Comparison of ENCODE assay signal across 12 cellular contexts in the genomic region with DNA sequence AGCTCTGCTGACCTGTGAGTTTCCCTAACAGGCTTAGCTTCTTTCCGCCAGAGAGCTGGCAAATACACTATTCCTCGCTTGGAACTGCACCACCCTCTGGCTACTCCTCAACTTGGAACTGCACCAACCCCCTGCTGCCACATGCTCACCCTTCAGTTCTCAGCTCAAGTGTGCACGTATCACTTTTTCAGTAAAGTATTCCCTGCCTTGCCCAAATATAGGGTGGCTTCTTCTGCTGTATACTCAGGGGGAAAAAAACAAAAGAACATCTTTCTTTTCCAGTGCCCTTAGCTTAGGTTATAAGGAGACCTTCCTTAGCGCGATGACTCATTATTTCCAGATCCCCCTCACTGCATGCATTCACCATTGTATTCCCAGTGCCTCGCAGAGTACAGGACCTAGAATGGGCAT. TPM values are rescaled to one million over a fixed set of nuclear protein-coding genes. Genes with fewer than 3 reads are reported as not detected.
DNase-seq lines count a peak whose midpoint lies in the region; ATAC-seq, FAIRE-seq and TF ChIP-seq lines count a peak whose summit lies in the region.
"Had no signal": no experiment of that assay in that cellular context is flagged by ENCODE, and none has a peak within 500 bp of the region (broad histone marks: within the 10 kb centered on the region; RNA-seq: fewer than 3 reads in every experiment).

No MANE protein-coding gene starts in this region.

- H3K4me3 Mint-ChIP-seq in activated CD4-positive, alpha-beta memory T cell treated with anti-CD3 and anti-CD28 coated beads, Interleukin-2, amount 10 ng/mL, durations not matched to agents 7 days and 5 days: no peak overlapping the region
- H3K4me3 Mint-ChIP-seq: activated CD8-positive, alpha-beta T cell treated with anti-CD3 and anti-CD28 coated beads for 36 hours; activated naive CD4-positive, alpha-beta T cell treated with anti-CD3 and anti-CD28 coated beads, Interleukin-2, amount 50 U/mL, for 24 hours had no signal

- peaks cover 3% of the 10 kb centered on the region for H3K36me3 Mint-ChIP-seq in activated CD4-positive, alpha-beta memory T cell treated with anti-CD3 and anti-CD28 coated beads, Interleukin-2, amount 10 ng/mL, durations not matched to agents 7 days and 5 days (ENCODE audit: low read depth)
- H3K36me3 Mint-ChIP-seq: activated naive CD4-positive, alpha-beta T cell treated with anti-CD3 and anti-CD28 coated beads, Interleukin-2, amount 50 U/mL, for 24 hours had no signal

- WGBS in pancreas, 2 donors: 71% methylated on average over 6 of the region's 6 CpGs
- 51 to 68% (median 62%) methylated on average over 6 of the region's 6 CpGs for WGBS in stomach, 5 donors

- FAIRE-seq in pancreas (lab: Jason Lieb, UNC): no peak

- intact Hi-C loops in PC-3 (cut with micrococcal nuclease): no loop called here
- intact Hi-C loops in pancreas (cut with DNase I): no loop called here
- intact Hi-C loops in stomach (cut with DNase I; ENCODE audit: low total_unique reads): no loop called here

- H3K36me3 ChIP-seq in PC-3 (ENCODE audit: low read depth, low read length) (no peaks in the 10 kb centered on the region), pancreas (no peaks in the 10 kb centered on the region), stomach (no peaks in the 10 kb centered on the region)

- no peaks in the 10 kb centered on the region for H3K9me2 ChIP-seq in PC-3 (replicated peaks; ENCODE audit: low read length)

- H3K4me3 ChIP-seq in PC-3 (ENCODE audit: low read length): no peak overlapping the region
- H3K4me3 ChIP-seq in fibroblast of the aortic adventitia (ENCODE audit: low read depth, low read length): no peak overlapping the region
- no peak overlapping the region for H3K4me3 ChIP-seq in pancreas
- no peak overlapping the region for H3K4me3 ChIP-seq in stomach
- H3K4me3 ChIP-seq: mucosa of descending colon had no signal

- H3K9me3 ChIP-seq in PC-3 (ENCODE audit: low read length) (no peaks in the 10 kb centered on the region), pancreas (no peaks in the 10 kb centered on the region), stomach (no peaks in the 10 kb centered on the region)
- H3K9me3 ChIP-seq: mucosa of descending colon had no signal

- H3K79me2 ChIP-seq in PC-3 (ENCODE audit: low read length): no peaks in the 10 kb centered on the region

- CTCF ChIA-PET in PC-3 (lab: Charles Lee): no interaction called here
- CTCF ChIA-PET in activated CD4-positive, alpha-beta memory T cell treated with anti-CD3 and anti-CD28 coated beads, Interleukin-2, amount 10 ng/mL, durations not matched to agents 7 days and 5 days (lab: Charles Lee): interaction anchor here (0.9 kb wide), 1 partner anchor 99 kb away, joined by 4 read pairs; no protein-coding TSS in a partner anchor

- H3K27me3 ChIP-seq in PC-3 (ENCODE audit: low read length): peaks cover 49% of the 10 kb centered on the region
- no peaks in the 10 kb centered on the region for H3K27me3 ChIP-seq in pancreas
- peaks cover 0 to 18% (median 0%) of the 10 kb centered on the region in 3 donors for H3K27me3 ChIP-seq in stomach

- H3K27me3 Mint-ChIP-seq in activated CD4-positive, alpha-beta memory T cell treated with anti-CD3 and anti-CD28 coated beads, Interleukin-2, amount 10 ng/mL, durations not matched to agents 7 days and 5 days: peaks cover 16% of the 10 kb centered on the region

- no peaks in the 10 kb centered on the region for H4K20me1 ChIP-seq in PC-3 (ENCODE audit: low read length)

- TF ChIP-seq EP300 in stomach (IDR thresholded peaks at IDR 0.05): no peak

- no peaks in the 10 kb centered on the region for H3F3A ChIP-seq in PC-3 (ENCODE audit: low read length, unreplicated experiment)

- H2AFZ ChIP-seq in PC-3 (ENCODE audit: low read length): no peak overlapping the region

- peak; percentile 58 for DNase-seq in DMS 273 (lab: John Stamatoyannopoulos, UW; ENCODE audit: unreplicated experiment)
- peak; percentile 21 for DNase-seq in PC-3
- peak; percentile 66 for DNase-seq in fibroblast of the aortic adventitia (ENCODE audit: low read depth)
- DNase-seq in pancreas: peak in 1 of 6 donors; percentile 20
- no peak for DNase-seq in stomach
- DNase-seq in activated CD4-positive, alpha-beta memory T cell treated with anti-CD3 and anti-CD28 coated beads, Interleukin-2, amount 10 ng/mL, durations not matched to agents 7 days and 5 days: no peak
- DNase-seq in NCI-H1930 (lab: John Stamatoyannopoulos, UW): no peak
- DNase-seq: activated CD8-positive, alpha-beta T cell treated with anti-CD3 and anti-CD28 coated beads for 36 hours; mucosa of descending colon had no signal

- no peak overlapping the region for H3K27ac Mint-ChIP-seq in activated CD4-positive, alpha-beta memory T cell treated with anti-CD3 and anti-CD28 coated beads, Interleukin-2, amount 10 ng/mL, durations not matched to agents 7 days and 5 days
- H3K27ac Mint-ChIP-seq: activated CD8-positive, alpha-beta T cell treated with anti-CD3 and anti-CD28 coated beads for 36 hours; activated naive CD4-positive, alpha-beta T cell treated with anti-CD3 and anti-CD28 coated beads, Interleukin-2, amount 50 U/mL, for 24 hours had no signal

- H3K4me1 ChIP-seq in PC-3 (ENCODE audit: insufficient read depth, low read length): no peaks in the 10 kb centered on the region
- H3K4me1 ChIP-seq in pancreas: no peaks in the 10 kb centered on the region
- peaks cover 0 to 9% (median 0%) of the 10 kb centered on the region in 4 donors for H3K4me1 ChIP-seq in stomach

- ATAC-seq in PC-3 (no peak), pancreas (peak in 3 of 4 donors; percentile 44 to 77 (median 70)), HG02763 (IDR thresholded peaks at IDR 0.05; ENCODE audit: unreplicated experiment) (no peak)
- ATAC-seq: activated CD8-positive, alpha-beta T cell treated with anti-CD3 and anti-CD28 coated beads for 36 hours; mucosa of descending colon had no signal

- H3K4me1 Mint-ChIP-seq in activated CD4-positive, alpha-beta memory T cell treated with anti-CD3 and anti-CD28 coated beads, Interleukin-2, amount 10 ng/mL, durations not matched to agents 7 days and 5 days: peaks cover 4% of the 10 kb centered on the region
- H3K4me1 Mint-ChIP-seq: activated naive CD4-positive, alpha-beta T cell treated with anti-CD3 and anti-CD28 coated beads, Interleukin-2, amount 50 U/mL, for 24 hours had no signal

- no peaks in the 10 kb centered on the region for H3K9me3 Mint-ChIP-seq in activated CD4-positive, alpha-beta memory T cell treated with anti-CD3 and anti-CD28 coated beads, Interleukin-2, amount 10 ng/mL, durations not matched to agents 7 days and 5 days
- H3K9me3 Mint-ChIP-seq: activated naive CD4-positive, alpha-beta T cell treated with anti-CD3 and anti-CD28 coated beads, Interleukin-2, amount 50 U/mL, for 24 hours had no signal

- TF ChIP-seq POLR2A in stomach (IDR thresholded peaks at IDR 0.05): no peak

- no peak for TF ChIP-seq CTCF in PC-3 (conservative IDR thresholded peaks at IDR 0.05; ENCODE audit: low read depth, low read length)
- no peak for TF ChIP-seq CTCF in fibroblast of the aortic adventitia (IDR thresholded peaks at IDR 0.05; ENCODE audit: insufficient read depth, low read length)
- no peak for TF ChIP-seq CTCF in pancreas (IDR thresholded peaks at IDR 0.05)
- no peak for TF ChIP-seq CTCF in stomach (IDR thresholded peaks at IDR 0.05)

- POLR2A ChIA-PET in PC-3 (lab: Charles Lee; ENCODE audit: unreplicated experiment): no interaction called here
- POLR2A ChIA-PET in activated CD4-positive, alpha-beta memory T cell treated with anti-CD3 and anti-CD28 coated beads, Interleukin-2, amount 10 ng/mL, durations not matched to agents 7 days and 5 days (lab: Charles Lee): interaction anchor here (2.1 kb wide), 1 partner anchor 178 kb away, joined by 9 read pairs; a partner anchor contains a TSS

- H3K9ac ChIP-seq in PC-3 (ENCODE audit: low read length): no peak overlapping the region

- no TSS peak for BruUV-seq in PC-3 (replicated peaks; lab: Mats Ljungman, UMichigan)

- no peak overlapping the region for H3K27ac ChIP-seq in PC-3 (ENCODE audit: low read length)
- no peak overlapping the region for H3K27ac ChIP-seq in pancreas
- no peak overlapping the region for H3K27ac ChIP-seq in stomach
- H3K27ac ChIP-seq: C4-2B had no signal

- H3K4me2 ChIP-seq in PC-3 (ENCODE audit: low read length): no peak overlapping the region

RNA-seq across cellular contexts. Expression of a gene that starts 21.2 kb away (rescaled TPM):
- 0.11 TPM in 1 of 2 replicates, not detected in the other for total RNA-seq in PC-3 (2014; rRNA removed)
- 0.25 and 0.81 TPM in 2 replicates for total RNA-seq in fibroblast of the aortic adventitia (ENCODE audit: low replicate concordance)
- total RNA-seq in pancreas: under 1 TPM; 0.47 to 0.84 (median 0.53) TPM
- polyA plus RNA-seq in pancreas: 1 to 10 TPM in 1 of 2 donors, under 1 TPM in 1; 0.68 to 2.8 TPM
- 10 to 100 TPM in 1 of 5 donors, 1 to 10 TPM in 1, under 1 TPM in 1, not detected in 2; 0.92 to 45.5 (median 2.6) TPM for total RNA-seq in stomach
- under 1 TPM in 1 of 3 donors, not detected in 2; 0.15 TPM for polyA plus RNA-seq in stomach
- total RNA-seq in activated CD4-positive, alpha-beta memory T cell treated with anti-CD3 and anti-CD28 coated beads, Interleukin-2, amount 10 ng/mL, durations not matched to agents 7 days and 5 days: 1 to 10 TPM in 1 of 2 experiments, under 1 TPM in 1; 0.65 to 1.0 TPM

RNA-seq across cellular contexts. Expression of a gene that starts 23.0 kb away (rescaled TPM):
- total RNA-seq in PC-3 (2014; rRNA removed) (694 and 822 TPM in 2 replicates), fibroblast of the aortic adventitia (ENCODE audit: low replicate concordance) (417 and 474 TPM in 2 replicates), pancreas (100 to 1,000 TPM; 349 to 850 (median 535) TPM), stomach (1,000 to 10,000 TPM in 1 of 5 donors, 100 to 1,000 TPM in 4; 306 to 1,010 (median 502) TPM)
- polyA plus RNA-seq in pancreas (1,000 to 10,000 TPM; 1,207 to 2,220 TPM), stomach (100 to 1,000 TPM; 794 to 911 (median 842) TPM)
- 100 to 1,000 TPM; 790 to 809 TPM for total RNA-seq in activated CD4-positive, alpha-beta memory T cell treated with anti-CD3 and anti-CD28 coated beads, Interleukin-2, amount 10 ng/mL, durations not matched to agents 7 days and 5 days

Comparison
In these comparisons a context has a peak if more than half of its experiments do, and no peak if none do; other contexts are left out.
1. DNase-seq: peak in DMS 273 (single experiment), PC-3 (single experiment) and fibroblast of the aortic adventitia (single experiment); none in stomach (single experiment), activated CD4-positive, alpha-beta memory T cell treated with anti-CD3 and anti-CD28 coated beads, Interleukin-2, amount 10 ng/mL, durations not matched to agents 7 days and 5 days (single experiment) and NCI-H1930 (0 of 2).
2. ATAC-seq: peak in pancreas (3 of 4); none in PC-3 (single experiment) and HG02763 (single experiment).